In the genomic region with DNA sequence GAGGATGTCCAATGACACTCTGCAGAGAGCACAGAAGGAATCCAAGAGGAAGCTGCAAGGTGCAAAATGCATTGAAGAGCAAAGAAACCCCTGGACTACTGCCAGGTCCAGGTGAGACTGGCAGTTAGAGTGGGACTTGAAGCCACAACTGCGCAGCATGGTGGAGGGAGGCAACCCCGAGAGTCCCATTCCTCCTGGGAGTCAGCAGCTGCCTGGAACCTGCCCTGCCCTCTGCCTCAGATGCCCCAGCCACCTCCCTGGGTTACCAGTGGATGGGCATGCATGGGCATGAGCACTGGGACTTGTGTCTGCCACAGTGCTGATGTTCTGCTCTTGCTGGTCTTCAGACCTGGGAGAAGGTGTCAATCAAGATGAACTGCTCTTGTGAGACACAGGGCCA, we compare ENCODE assay signal across 12 cellular contexts. TPM values are rescaled to one million over a fixed set of nuclear protein-coding genes. Genes with fewer than 3 reads are reported as not detected.
DNase-seq lines count a peak whose midpoint lies in the region; ATAC-seq and TF ChIP-seq lines count a peak whose summit lies in the region.
"Had no signal": no experiment of that assay in that cellular context is flagged by ENCODE, and none has a peak within 500 bp of the region (broad histone marks: within the 10 kb centered on the region; RNA-seq: fewer than 3 reads in every experiment).

No MANE protein-coding gene starts in this region.

- POLR2A ChIA-PET in activated CD4-positive, alpha-beta memory T cell treated with anti-CD3 and anti-CD28 coated beads, Interleukin-2, amount 10 ng/mL, durations not matched to agents 7 days and 5 days (lab: Charles Lee): interaction anchor here (1.3 to 3.1 kb wide), 3 partner anchors 46 to 72 kb away, joined by 5 to 17 read pairs (median 9); a partner anchor contains a TSS

- no peaks in the 10 kb centered on the region for H3K27me3 Mint-ChIP-seq in natural killer cell treated with Interleukin-12 subunit alpha and Interleukin-12 subunit beta and Interleukin-15 and Interleukin-18, amount 100 ng/mL, for 72 hours
- H3K27me3 Mint-ChIP-seq in natural killer cell (ENCODE audit: low read depth in 2 of 2): no peaks in the 10 kb centered on the region
- H3K27me3 Mint-ChIP-seq in activated CD4-positive, alpha-beta memory T cell treated with anti-CD3 and anti-CD28 coated beads, Interleukin-2, amount 10 ng/mL, durations not matched to agents 7 days and 5 days: no peaks in the 10 kb centered on the region

- H3K9me3 Mint-ChIP-seq in natural killer cell treated with Interleukin-12 subunit alpha and Interleukin-12 subunit beta and Interleukin-15 and Interleukin-18, amount 100 ng/mL, for 72 hours: no peaks in the 10 kb centered on the region
- no peaks in the 10 kb centered on the region for H3K9me3 Mint-ChIP-seq in natural killer cell
- H3K9me3 Mint-ChIP-seq in activated CD4-positive, alpha-beta memory T cell treated with anti-CD3 and anti-CD28 coated beads, Interleukin-2, amount 10 ng/mL, durations not matched to agents 7 days and 5 days: no peaks in the 10 kb centered on the region

- intact Hi-C loops in natural killer cell (cut with micrococcal nuclease): loop anchor here (1.0 to 10.0 kb wide), 4 partner anchors 50 to 326 kb away; a partner anchor contains a TSS

- H3K4me3 Mint-ChIP-seq in natural killer cell treated with Interleukin-12 subunit alpha and Interleukin-12 subunit beta and Interleukin-15 and Interleukin-18, amount 100 ng/mL, for 72 hours: no peak overlapping the region
- no peak overlapping the region for H3K4me3 Mint-ChIP-seq in natural killer cell
- H3K4me3 Mint-ChIP-seq in activated CD4-positive, alpha-beta memory T cell treated with anti-CD3 and anti-CD28 coated beads, Interleukin-2, amount 10 ng/mL, durations not matched to agents 7 days and 5 days: no peak overlapping the region

- H3K36me3 Mint-ChIP-seq in natural killer cell treated with Interleukin-12 subunit alpha and Interleukin-12 subunit beta and Interleukin-15 and Interleukin-18, amount 100 ng/mL, for 72 hours: no peaks in the 10 kb centered on the region
- no peaks in the 10 kb centered on the region for H3K36me3 Mint-ChIP-seq in natural killer cell
- no peaks in the 10 kb centered on the region for H3K36me3 Mint-ChIP-seq in activated CD4-positive, alpha-beta memory T cell treated with anti-CD3 and anti-CD28 coated beads, Interleukin-2, amount 10 ng/mL, durations not matched to agents 7 days and 5 days (ENCODE audit: low read depth)

- CTCF ChIA-PET in activated CD4-positive, alpha-beta memory T cell treated with anti-CD3 and anti-CD28 coated beads, Interleukin-2, amount 10 ng/mL, durations not matched to agents 7 days and 5 days (lab: Charles Lee): interaction anchor here (0.7 to 2.9 kb wide), 29 partner anchors 8 to 326 kb away, joined by 3 to 49 read pairs (median 5); a partner anchor contains a TSS

- ATAC-seq in natural killer cell treated with Interleukin-12 subunit alpha and Interleukin-12 subunit beta and Interleukin-15 and Interleukin-18, amount 100 ng/mL, for 72 hours: no peak
- no peak for ATAC-seq in natural killer cell
- ATAC-seq in left lobe of liver: no peak
- ATAC-seq in GM18517 (IDR thresholded peaks at IDR 0.05; ENCODE audit: unreplicated experiment): no peak
- ATAC-seq in GM18519 (IDR thresholded peaks at IDR 0.05; ENCODE audit: low FRiP score, unreplicated experiment): no peak

- H3K27ac Mint-ChIP-seq in natural killer cell treated with Interleukin-12 subunit alpha and Interleukin-12 subunit beta and Interleukin-15 and Interleukin-18, amount 100 ng/mL, for 72 hours: peak overlapping the region; percentile 37 to 48
- peak overlapping the region in 1 of 2 donors; percentile 78 for H3K27ac Mint-ChIP-seq in natural killer cell
- no peak overlapping the region for H3K27ac Mint-ChIP-seq in activated CD4-positive, alpha-beta memory T cell treated with anti-CD3 and anti-CD28 coated beads, Interleukin-2, amount 10 ng/mL, durations not matched to agents 7 days and 5 days

- no peak for DNase-seq in natural killer cell treated with Interleukin-12 subunit alpha and Interleukin-12 subunit beta and Interleukin-15 and Interleukin-18, amount 100 ng/mL, for 72 hours (ENCODE audit: low spot score)
- DNase-seq in natural killer cell: no peak
- peak; percentile 15 for DNase-seq in activated CD4-positive, alpha-beta memory T cell treated with anti-CD3 and anti-CD28 coated beads, Interleukin-2, amount 10 ng/mL, durations not matched to agents 7 days and 5 days
- peak; percentile 42 for DNase-seq in left lobe of liver (ENCODE audit: low spot score)
- DNase-seq in OCI-M1 (lab: John Stamatoyannopoulos, UW): no peak
- no peak for DNase-seq in DMS53 (lab: John Stamatoyannopoulos, UW)
- DNase-seq: activated CD4-positive, alpha-beta T cell treated with anti-CD3 and anti-CD28 coated beads, Interleukin-2, amount 50 U/mL, for 4 hours; heart left ventricle; NCI-H526 treated with DMSO at 0.1 percent for 48 hours; RPMI8226 had no signal

- no peak for TF ChIP-seq CTCF in natural killer cell (IDR thresholded peaks at IDR 0.05)

- peaks cover 14 to 16% of the 10 kb centered on the region in 2 donors for H3K4me1 Mint-ChIP-seq in natural killer cell treated with Interleukin-12 subunit alpha and Interleukin-12 subunit beta and Interleukin-15 and Interleukin-18, amount 100 ng/mL, for 72 hours (ENCODE audit: low read depth in 2 of 2)
- H3K4me1 Mint-ChIP-seq in natural killer cell: peaks cover 6 to 20% of the 10 kb centered on the region in 2 donors
- H3K4me1 Mint-ChIP-seq in activated CD4-positive, alpha-beta memory T cell treated with anti-CD3 and anti-CD28 coated beads, Interleukin-2, amount 10 ng/mL, durations not matched to agents 7 days and 5 days: peaks cover 16% of the 10 kb centered on the region

RNA-seq across cellular contexts. Expression of a gene that starts 43.2 kb away (rescaled TPM):
- total RNA-seq in natural killer cell treated with Interleukin-12 subunit alpha and Interleukin-12 subunit beta and Interleukin-15 and Interleukin-18, amount 100 ng/mL, for 72 hours: 10 to 100 TPM; 13.0 to 40.9 TPM
- total RNA-seq in natural killer cell: 10 to 100 TPM; 43.8 to 51.5 (median 46.6) TPM
- total RNA-seq in activated CD4-positive, alpha-beta memory T cell treated with anti-CD3 and anti-CD28 coated beads, Interleukin-2, amount 10 ng/mL, durations not matched to agents 7 days and 5 days: 10 to 100 TPM; 28.2 to 31.5 TPM
- total RNA-seq in left lobe of liver: 13.1 TPM

RNA-seq across cellular contexts. Expression of a gene that starts 45.5 kb away (rescaled TPM):
- 1 to 10 TPM; 6.1 to 6.3 TPM for total RNA-seq in natural killer cell treated with Interleukin-12 subunit alpha and Interleukin-12 subunit beta and Interleukin-15 and Interleukin-18, amount 100 ng/mL, for 72 hours
- total RNA-seq in natural killer cell (10 to 100 TPM; 13.5 to 25.2 (median 18.5) TPM), left lobe of liver (2.0 TPM)
- total RNA-seq in activated CD4-positive, alpha-beta memory T cell treated with anti-CD3 and anti-CD28 coated beads, Interleukin-2, amount 10 ng/mL, durations not matched to agents 7 days and 5 days: 1 to 10 TPM; 7.9 to 9.3 TPM

RNA-seq across cellular contexts. Expression of a gene that starts 53.7 kb away (rescaled TPM):
- 10 to 100 TPM; 60.9 to 67.6 TPM for total RNA-seq in natural killer cell treated with Interleukin-12 subunit alpha and Interleukin-12 subunit beta and Interleukin-15 and Interleukin-18, amount 100 ng/mL, for 72 hours
- total RNA-seq in natural killer cell: 100 to 1,000 TPM; 145 to 167 (median 164) TPM
- 100 to 1,000 TPM; 135 to 144 TPM for total RNA-seq in activated CD4-positive, alpha-beta memory T cell treated with anti-CD3 and anti-CD28 coated beads, Interleukin-2, amount 10 ng/mL, durations not matched to agents 7 days and 5 days
- 40.6 TPM for total RNA-seq in left lobe of liver

Comparison
In these comparisons a context has a peak if more than half of its experiments do, and no peak if none do; other contexts are left out.
1. DNase-seq: peak in activated CD4-positive, alpha-beta memory T cell treated with anti-CD3 and anti-CD28 coated beads, Interleukin-2, amount 10 ng/mL, durations not matched to agents 7 days and 5 days (single experiment) and left lobe of liver (single experiment); none in natural killer cell treated with Interleukin-12 subunit alpha and Interleukin-12 subunit beta and Interleukin-15 and Interleukin-18, amount 100 ng/mL, for 72 hours (single experiment), natural killer cell (single experiment), OCI-M1 (single experiment) and DMS53 (single experiment).